8 cellular contexts compared by ENCODE assay signal in genomic region chr14:93892923-93893549, GRCh38. TPM values are rescaled to one million over a fixed set of nuclear protein-coding genes. Genes with fewer than 3 reads are reported as not detected.
DNase-seq lines count a peak whose midpoint lies in the region; ATAC-seq and TF ChIP-seq lines count a peak whose summit lies in the region.

No MANE protein-coding gene starts in this region.

- intact Hi-C loops in heart left ventricle (cut with DNase I) (loop anchor here (1.0 to 10.0 kb wide), 6 partner anchors 98 to 239 kb away; partner anchors contain the start of gene PRIMA1 (in 2 of the 10)), vagina (cut with DNase I) (loop anchor here (5.0 kb wide), 1 partner anchor 236 kb away; no protein-coding TSS in a partner anchor)

- H3K27me3 ChIP-seq in HL-60 (ENCODE audit: insufficient read depth, poor library complexity, severe bottlenecking) (peaks cover 11% of the 10 kb centered on the region), heart left ventricle (peaks cover 0 to 15% (median 0%) of the 10 kb centered on the region in 9 donors), vagina (no peaks in the 10 kb centered on the region)

- TF ChIP-seq CTCF in HL-60 (IDR thresholded peaks at IDR 0.05; ENCODE audit: insufficient read depth, low read length) (peak; percentile 98), heart left ventricle (IDR thresholded peaks at IDR 0.05) (peak; percentile 92 to 99 (median 98)), vagina (IDR thresholded peaks at IDR 0.05) (peak; percentile 90 to 98 (median 97))

- WGBS in heart left ventricle, 4 donors: 28 to 34% (median 32%) methylated on average over 11 to 13 of the region's 13 CpGs

- peak; percentile 56 for DNase-seq in EH (ENCODE audit: low read depth)
- peak; percentile 17 to 50 for DNase-seq in HL-60 (ENCODE audit: low read depth in 1 of 2, low spot score in 1 of 2)
- peak; percentile 49 for DNase-seq in activated naive CD8-positive, alpha-beta T cell treated with anti-CD3 and anti-CD28 coated beads, Interleukin-2, amount 50 U/mL, for 16 hours (ENCODE audit: low read depth, low spot score)
- DNase-seq in heart left ventricle: peak; percentile 58 to 82 (median 63)
- DNase-seq in putamen (ENCODE audit: low spot score): peak; percentile 42
- no peak for DNase-seq in vagina (ENCODE audit: extremely low spot score in 2 of 2)

- H3K27ac ChIP-seq in HL-60 (replicated peaks) (no peak overlapping the region), heart left ventricle (no peak overlapping the region), vagina (peak overlapping the region; percentile 49)

- H3K4me1 ChIP-seq in heart left ventricle: peaks cover 0 to 11% (median 1%) of the 10 kb centered on the region in 12 donors
- peaks cover 10% of the 10 kb centered on the region for H3K4me1 ChIP-seq in vagina

- H3K9me3 ChIP-seq in heart left ventricle (no peaks in the 10 kb centered on the region), vagina (no peaks in the 10 kb centered on the region)

- H3K4me3 ChIP-seq in HL-60 (replicated peaks; ENCODE audit: insufficient read depth, low read length): no peak overlapping the region
- H3K4me3 ChIP-seq in heart left ventricle: peak overlapping the region in 2 of 12 donors; percentile 7 to 21
- no peak overlapping the region for H3K4me3 ChIP-seq in vagina

- no peaks in the 10 kb centered on the region for H3K36me3 ChIP-seq in heart left ventricle
- H3K36me3 ChIP-seq in vagina: no peaks in the 10 kb centered on the region

- no peak for TF ChIP-seq POLR2A in heart left ventricle (IDR thresholded peaks at IDR 0.05)
- no peak for TF ChIP-seq POLR2A in vagina (IDR thresholded peaks at IDR 0.05)

- ATAC-seq in SK-N-SH treated with all-trans-retinoic acid at 6 μM for 48 hours (peak; percentile 91), heart left ventricle (peak; percentile 21 to 72 (median 54)), HG03108 (IDR thresholded peaks at IDR 0.05; ENCODE audit: unreplicated experiment) (no peak)

TF ChIP-seq in SK-N-SH treated with all-trans-retinoic acid at 6 μM for 48 hours, 23 proteins besides CTCF, POLR2A, EP300 and RAD21:
- no peak for TF ChIP-seq TSHZ2 (CRISPR knock-in tag; IDR thresholded peaks at IDR 0.05)
- no peak for TF ChIP-seq GLIS3 (CRISPR knock-in tag; IDR thresholded peaks at IDR 0.05)
- TF ChIP-seq ZNF70 (CRISPR knock-in tag; IDR thresholded peaks at IDR 0.05): no peak
- TF ChIP-seq RARB (CRISPR knock-in tag; IDR thresholded peaks at IDR 0.05): no peak
- no peak for TF ChIP-seq SNAI2 (CRISPR knock-in tag; IDR thresholded peaks at IDR 0.05)
- TF ChIP-seq OSR1 (CRISPR knock-in tag; IDR thresholded peaks at IDR 0.05): no peak
- TF ChIP-seq BACH2 (CRISPR knock-in tag; IDR thresholded peaks at IDR 0.05; ENCODE audit: borderline replicate concordance): no peak

RNA-seq across cellular contexts. Expression of gene FAM181A, which starts 34.1 kb away (rescaled TPM):
- total RNA-seq in heart left ventricle (not detected), vagina (not detected)
- not detected for polyA plus RNA-seq in heart left ventricle

Comparison
In these comparisons a context has a peak if more than half of its experiments do, and no peak if none do; other contexts are left out.
1. DNase-seq: peak in EH (single experiment), HL-60 (2 of 2), activated naive CD8-positive, alpha-beta T cell treated with anti-CD3 and anti-CD28 coated beads, Interleukin-2, amount 50 U/mL, for 16 hours (single experiment), heart left ventricle (5 of 5) and putamen (single experiment); none in vagina (0 of 2).
2. Peak in every context shown above with its lines, with median percentiles within 50 percentile points of each other: CTCF ChIP-seq.